Comparison of ENCODE assay signal across 6 cellular contexts in genomic region chr15:85342163-85342562, GRCh38. TPM values are rescaled to one million over a fixed set of nuclear protein-coding genes. Genes with fewer than 3 reads are reported as not detected.
DNase-seq lines count a peak whose midpoint lies in the region; ATAC-seq, FAIRE-seq and TF ChIP-seq lines count a peak whose summit lies in the region.
"Not testable (repeated sequence)": the region's sequence is repeated elsewhere in the genome, so short reads cannot be mapped to it uniquely, and the experiment has no call there.

No MANE protein-coding gene starts in this region.

- H3F3A ChIP-seq in PC-9 (ENCODE audit: insufficient read depth, low read depth) = peaks cover 39% of the 10 kb centered on the region

- not testable (repeated sequence) for TF ChIP-seq EP300 in GM12878 (IDR thresholded peaks at IDR 0.05; ENCODE audit: borderline replicate concordance in 1 of 2, control insufficient read depth in 1 of 2, low read depth in 2 of 2, low read length in 2 of 2)

- H3K27ac Mint-ChIP-seq in endothelial cell (ENCODE audit: unreplicated experiment) = peak overlapping the region; percentile 52

- not testable (repeated sequence) for H3K79me2 ChIP-seq in PC-9 (ENCODE audit: low read depth); GM12878 (ENCODE audit: control insufficient read depth, insufficient read depth, low read length)

- SMC1A ChIA-PET in GM12878 (lab: Charles Lee; ENCODE audit: uncharacterized antibody, unreplicated experiment) = not testable (repeated sequence)

- TF ChIP-seq CTCF in HEK293 (tag by site-specific recombination; IDR thresholded peaks at IDR 0.05); PC-9 (conservative IDR thresholded peaks at IDR 0.05); GM12878 (IDR thresholded peaks at IDR 0.05 in 2 of 3, conservative IDR thresholded peaks at IDR 0.05 in 1 of 3; ENCODE audit: control insufficient read depth in 2 of 3, extremely low read depth in 1 of 3, insufficient read depth in 1 of 3, low read depth in 3 of 3, low read length in 3 of 3); endothelial cell (IDR thresholded peaks at IDR 0.05; ENCODE audit: unreplicated experiment): not testable (repeated sequence)

- not testable (repeated sequence) for H3K4me2 ChIP-seq in PC-9; GM12878 (ENCODE audit: control insufficient read depth, insufficient read depth)

- not testable (repeated sequence) for BruUV-seq in PC-9 (replicated peaks; lab: Mats Ljungman, UMichigan); GM12878 (replicated peaks; lab: Mats Ljungman, UMichigan)

- in situ Hi-C loops in GM12878 (cut with MboI) = not testable (repeated sequence)

- RAD21 ChIA-PET in GM12878 (lab: Charles Lee; ENCODE audit: unreplicated experiment) = not testable (repeated sequence)

- not testable (repeated sequence) for H3K9ac ChIP-seq in GM12878 (ENCODE audit: control insufficient read depth, insufficient read depth, low read length)

- intact Hi-C loops in PC-9 (cut with micrococcal nuclease; ENCODE audit: unreplicated experiment); GM12878 (cut with micrococcal nuclease; ENCODE audit: unreplicated experiment): not testable (repeated sequence)

- TF ChIP-seq POLR2A in GM12878 (IDR thresholded peaks at IDR 0.05; ENCODE audit: low read depth, low read length) = not testable (repeated sequence)

- H3K4me3 ChIP-seq in HEK293 (ENCODE audit: low read depth, low read length); PC-9; GM12878: not testable (repeated sequence)

- CTCF ChIA-PET in HEK293 (lab: Yijun Ruan, JAX); PC-9 (lab: Charles Lee); GM12878 (lab: Yijun Ruan, JAX): not testable (repeated sequence)

- not testable (repeated sequence) for TF ChIP-seq RAD21 in GM12878 (IDR thresholded peaks at IDR 0.05; ENCODE audit: insufficient read depth, low read depth, low read length)

- not testable (repeated sequence) for H3K27ac ChIP-seq in HEK293 (ENCODE audit: extremely low read depth, low read depth, low read length); GM12878 (ENCODE audit: control insufficient read depth, insufficient read depth)
- H3K27ac ChIP-seq in PC-9 = peak overlapping the region; percentile 100

- not testable (repeated sequence) for H3K27me3 Mint-ChIP-seq in endothelial cell (ENCODE audit: unreplicated experiment)

- not testable (repeated sequence) for H3K27me3 ChIP-seq in PC-9 (ENCODE audit: insufficient read depth, low read depth); GM12878 (replicated peaks in 1 of 2; ENCODE audit: control insufficient read depth in 2 of 2, insufficient read depth in 2 of 2, low read length in 1 of 2)

- H3K36me3 ChIP-seq in HEK293 (ENCODE audit: control insufficient read depth in 2 of 2, insufficient read depth in 1 of 2, low read length in 2 of 2); PC-9 (ENCODE audit: low read depth); GM12878 (ENCODE audit: control insufficient read depth in 2 of 2, insufficient read depth in 2 of 2, low read length in 1 of 2): not testable (repeated sequence)

- not testable (repeated sequence) for H3K9me3 ChIP-seq in HEK293 (ENCODE audit: control insufficient read depth, insufficient read depth, low read depth, low read length); PC-9 (ENCODE audit: insufficient read depth, low read depth); GM12878 (replicated peaks; ENCODE audit: control insufficient read depth, insufficient read depth, low read length)

- not testable (repeated sequence) for H3K9me3 Mint-ChIP-seq in endothelial cell (ENCODE audit: unreplicated experiment)

- WGBS in GM12878 (ENCODE audit: insufficient coverage, insufficient replicate concordance, low lambda C conversion rate, missing lambda C conversion rate) = 86% methylated on average over 6 of the region's 6 CpGs

- H3K4me1 ChIP-seq in HEK293 (ENCODE audit: control insufficient read depth, insufficient read depth, low read length) = peaks cover 15% of the 10 kb centered on the region
- peaks cover 44% of the 10 kb centered on the region for H3K4me1 ChIP-seq in PC-9 (replicated peaks; ENCODE audit: insufficient read depth)
- not testable (repeated sequence) for H3K4me1 ChIP-seq in GM12878 (ENCODE audit: control insufficient read depth, insufficient read depth, low read length)

- peak; percentile 59 for FAIRE-seq in GM12878 (lab: Jason Lieb, UNC)

- not testable (repeated sequence) for H4K20me1 ChIP-seq in PC-9 (ENCODE audit: insufficient read depth); GM12878 (ENCODE audit: control insufficient read depth, insufficient read depth)

- POLR2A ChIA-PET in HEK293 (lab: Yijun Ruan, JAX); PC-9 (lab: Charles Lee; ENCODE audit: unreplicated experiment); GM12878 (lab: Charles Lee): not testable (repeated sequence)

- ATAC-seq in GM12878 = not testable (repeated sequence)

- not testable (repeated sequence) for H3K9me2 ChIP-seq in PC-9 (ENCODE audit: insufficient read depth)

- peak; percentile 37 for DNase-seq in NCI-H2171 treated with DMSO at 0.1 percent for 48 hours (lab: John Stamatoyannopoulos, UW)
- peak; percentile 28 for DNase-seq in NCI-H748 (lab: John Stamatoyannopoulos, UW; ENCODE audit: unreplicated experiment)
- DNase-seq in PC-9; GM12878 (ENCODE audit: low read depth, low spot score); endothelial cell (ENCODE audit: low spot score): not testable (repeated sequence)

- not testable (repeated sequence) for H2AFZ ChIP-seq in PC-9; GM12878 (ENCODE audit: control insufficient read depth, low read depth, low read length)

- H3K4me1 Mint-ChIP-seq in endothelial cell (ENCODE audit: unreplicated experiment) = peaks cover 37% of the 10 kb centered on the region

- not testable (repeated sequence) for H3K4me3 Mint-ChIP-seq in endothelial cell (ENCODE audit: unreplicated experiment)

- not testable (repeated sequence) for H3K36me3 Mint-ChIP-seq in endothelial cell (ENCODE audit: low read depth, unreplicated experiment)

TF ChIP-seq in HEK293, 187 proteins besides CTCF, POLR2A, EP300 and RAD21:
- peak; percentile 58; the same call in 1 of the 2 replicates for TF ChIP-seq SP7 (tag by site-specific recombination; IDR thresholded peaks at IDR 0.05)

RNA-seq across cellular contexts. Expression of gene AKAP13, which starts 38.2 kb away (rescaled TPM):
- total RNA-seq in PC-9 (2021) (78.3 and 82.5 TPM in 2 replicates), GM12878 (2014; rRNA removed) (59.1 and 59.6 TPM in 2 replicates), GM12878 (2014; rRNA removed; fragmentation: Illumina TruSeq; extraction: Trizol) (63.4 and 65.5 TPM in 2 replicates), GM12878 (2021) (67.0 and 74.9 TPM in 2 replicates), endothelial cell (ENCODE audit: unreplicated experiment) (249 TPM)
- total RNA-seq in GM12878 (2013; cell fraction: nucleolus; rRNA removed) = 399 and 407 TPM in 2 replicates
- 39.2 TPM for polyA plus RNA-seq in GM12878 (2011; ENCODE audit: low read depth)
- polyA plus RNA-seq in GM12878 (2011; rRNA removed) (29.7 and 36.3 TPM in 2 replicates), GM12878 (2014; fragmentation: Illumina TruSeq; extraction: Trizol) (55.8 and 56.2 TPM in 2 replicates), GM12878 (2014; fragmentation: Nextera tagmentation; extraction: Ambion mirVana) (10 to 100 TPM; 14.4 to 21.5 TPM), GM12878 (2014; rRNA removed) (41.4 and 42.3 TPM in 2 replicates), GM12878 (2016; fragmentation: Nextera tagmentation; extraction: Ambion mirVana) (10 to 100 TPM; 54.5 to 56.3 TPM)
- 40.3 and 63.4 TPM in 2 replicates for polyA plus RNA-seq in GM12878 (2011; cell fraction: cytosol; rRNA removed)
- 75.9 and 95.9 TPM in 2 replicates for polyA plus RNA-seq in GM12878 (2011; cell fraction: nucleus; rRNA removed)
- 56.2 and 76.5 TPM in 2 replicates for polyA plus RNA-seq in GM12878 (2012)
- 110 and 178 TPM in 2 replicates for polyA minus RNA-seq in GM12878 (2011; rRNA and poly(A)+ RNA removed)
- 61.3 and 76.6 TPM in 2 replicates for polyA minus RNA-seq in GM12878 (2011; cell fraction: cytosol; rRNA and poly(A)+ RNA removed)
- 119 and 203 TPM in 2 replicates for polyA minus RNA-seq in GM12878 (2011; cell fraction: nucleus; rRNA and poly(A)+ RNA removed)
